Comparison of ENCODE assay signal across 1 cellular context in genomic region chr1:10387611-10388386, GRCh38.
A peak's percentile ranks its signal among the peaks of the same experiment; 100 is the strongest.
TF ChIP-seq lines count a peak whose summit lies in the region.

No MANE protein-coding gene starts in this region.

TF ChIP-seq in GM12878, 131 proteins besides CTCF, POLR2A, EP300 and RAD21 (continued from another document):
- TF ChIP-seq RUNX3 (IDR thresholded peaks at IDR 0.05; ENCODE audit: low read length) (no peak), YY1 (IDR thresholded peaks at IDR 0.05; ENCODE audit: low read depth, low read length) (peak; percentile 52; the same call in 1 of the 2 replicates), SMAD5 (IDR thresholded peaks at IDR 0.05; ENCODE audit: low read depth) (no peak), WRNIP1 (IDR thresholded peaks at IDR 0.05; ENCODE audit: borderline replicate concordance, low read depth, low read length) (no peak), CBX3 (IDR thresholded peaks at IDR 0.05; ENCODE audit: borderline replicate concordance, low read depth) (no peak), BRCA1 (IDR thresholded peaks at IDR 0.05; ENCODE audit: low read depth, low read length) (no peak), IKZF2 (IDR thresholded peaks at IDR 0.05) (no peak; a peak in 1 of 4 replicates), NR2C2 (IDR thresholded peaks at IDR 0.05; ENCODE audit: borderline replicate concordance, control insufficient read depth, insufficient read length, low read depth) (no peak), SP1 (IDR thresholded peaks at IDR 0.05; ENCODE audit: low read depth, low read length) (no peak), ZNF207 (IDR thresholded peaks at IDR 0.05; ENCODE audit: borderline replicate concordance) (no peak)
- TF ChIP-seq, protein P1, sequence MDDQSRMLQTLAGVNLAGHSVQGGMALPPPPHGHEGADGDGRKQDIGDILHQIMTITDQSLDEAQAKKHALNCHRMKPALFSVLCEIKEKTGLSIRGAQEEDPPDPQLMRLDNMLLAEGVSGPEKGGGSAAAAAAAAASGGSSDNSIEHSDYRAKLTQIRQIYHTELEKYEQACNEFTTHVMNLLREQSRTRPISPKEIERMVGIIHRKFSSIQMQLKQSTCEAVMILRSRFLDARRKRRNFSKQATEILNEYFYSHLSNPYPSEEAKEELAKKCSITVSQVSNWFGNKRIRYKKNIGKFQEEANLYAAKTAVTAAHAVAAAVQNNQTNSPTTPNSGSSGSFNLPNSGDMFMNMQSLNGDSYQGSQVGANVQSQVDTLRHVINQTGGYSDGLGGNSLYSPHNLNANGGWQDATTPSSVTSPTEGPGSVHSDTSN (IDR thresholded peaks at IDR 0.05; ENCODE audit: insufficient replicate concordance, low read depth, low read length): no peak
- TF ChIP-seq, protein P2, sequence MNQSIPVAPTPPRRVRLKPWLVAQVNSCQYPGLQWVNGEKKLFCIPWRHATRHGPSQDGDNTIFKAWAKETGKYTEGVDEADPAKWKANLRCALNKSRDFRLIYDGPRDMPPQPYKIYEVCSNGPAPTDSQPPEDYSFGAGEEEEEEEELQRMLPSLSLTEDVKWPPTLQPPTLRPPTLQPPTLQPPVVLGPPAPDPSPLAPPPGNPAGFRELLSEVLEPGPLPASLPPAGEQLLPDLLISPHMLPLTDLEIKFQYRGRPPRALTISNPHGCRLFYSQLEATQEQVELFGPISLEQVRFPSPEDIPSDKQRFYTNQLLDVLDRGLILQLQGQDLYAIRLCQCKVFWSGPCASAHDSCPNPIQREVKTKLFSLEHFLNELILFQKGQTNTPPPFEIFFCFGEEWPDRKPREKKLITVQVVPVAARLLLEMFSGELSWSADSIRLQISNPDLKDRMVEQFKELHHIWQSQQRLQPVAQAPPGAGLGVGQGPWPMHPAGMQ (IDR thresholded peaks at IDR 0.05; ENCODE audit: borderline replicate concordance): no peak
- TF ChIP-seq, protein P3, sequence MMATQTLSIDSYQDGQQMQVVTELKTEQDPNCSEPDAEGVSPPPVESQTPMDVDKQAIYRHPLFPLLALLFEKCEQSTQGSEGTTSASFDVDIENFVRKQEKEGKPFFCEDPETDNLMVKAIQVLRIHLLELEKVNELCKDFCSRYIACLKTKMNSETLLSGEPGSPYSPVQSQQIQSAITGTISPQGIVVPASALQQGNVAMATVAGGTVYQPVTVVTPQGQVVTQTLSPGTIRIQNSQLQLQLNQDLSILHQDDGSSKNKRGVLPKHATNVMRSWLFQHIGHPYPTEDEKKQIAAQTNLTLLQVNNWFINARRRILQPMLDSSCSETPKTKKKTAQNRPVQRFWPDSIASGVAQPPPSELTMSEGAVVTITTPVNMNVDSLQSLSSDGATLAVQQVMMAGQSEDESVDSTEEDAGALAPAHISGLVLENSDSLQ (IDR thresholded peaks at IDR 0.05): peak; percentile 41; the same call in 1 of the 2 replicates
